In the genomic region with DNA sequence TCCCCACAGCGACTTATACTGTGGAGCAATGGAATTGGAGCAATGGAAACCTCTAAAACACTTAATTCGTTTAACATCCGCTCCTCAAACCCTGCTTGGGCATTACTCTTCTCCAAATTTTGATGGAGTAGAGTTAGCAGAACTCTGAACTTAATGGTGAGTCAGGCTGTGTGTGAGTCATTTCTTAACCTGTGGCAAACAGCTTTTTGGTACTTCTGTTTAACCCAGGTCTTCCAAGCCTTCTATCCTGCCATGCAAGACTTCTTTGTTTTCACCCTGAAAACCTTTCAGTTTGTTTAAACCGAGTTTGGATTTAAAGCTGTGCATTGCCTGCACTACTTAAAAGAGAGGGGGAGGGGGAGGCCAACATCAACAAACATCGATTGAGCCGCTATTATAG, we compare ENCODE assay signal across 16 cellular contexts. TPM values are rescaled to one million over a fixed set of nuclear protein-coding genes. Genes with fewer than 3 reads are reported as not detected.
DNase-seq lines count a peak whose midpoint lies in the region; ATAC-seq and TF ChIP-seq lines count a peak whose summit lies in the region.
"Had no signal": no experiment of that assay in that cellular context is flagged by ENCODE, and none has a peak within 500 bp of the region (broad histone marks: within the 10 kb centered on the region; RNA-seq: fewer than 3 reads in every experiment).

No MANE protein-coding gene starts in this region.

- no peak overlapping the region for H3K27ac Mint-ChIP-seq in stimulated activated naive CD8-positive, alpha-beta T cell treated with anti-CD3 and anti-CD28 coated beads, Interleukin-15, amount 100 ng/mL, for 72 hours
- H3K27ac Mint-ChIP-seq in activated T-helper 17 cell treated with anti-CD3 and anti-CD28 coated beads, Interleukin-2, amount 50 U/mL, for 72 hours: no peak overlapping the region
- H3K27ac Mint-ChIP-seq: activated naive CD8-positive, alpha-beta T cell treated with anti-CD3 and anti-CD28 coated beads for 36 hours; IgD-negative memory B cell; immature natural killer cell; stimulated activated naive CD8-positive, alpha-beta T cell treated with anti-CD3 and anti-CD28 coated beads, Interleukin-15, Interleukin-2, amounts not matched to agents 100 ng/mL and 50 ng/mL, for 24 hours had no signal

- no peaks in the 10 kb centered on the region for H3K36me3 Mint-ChIP-seq in activated T-helper 17 cell treated with anti-CD3 and anti-CD28 coated beads, Interleukin-2, amount 50 U/mL, for 72 hours (ENCODE audit: low read depth)
- H3K36me3 Mint-ChIP-seq: activated naive CD8-positive, alpha-beta T cell treated with anti-CD3 and anti-CD28 coated beads for 36 hours; IgD-negative memory B cell; immature natural killer cell had no signal

- H3K27me3 Mint-ChIP-seq in stimulated activated naive CD8-positive, alpha-beta T cell treated with anti-CD3 and anti-CD28 coated beads, Interleukin-15, amount 100 ng/mL, for 72 hours: peaks cover 12% of the 10 kb centered on the region
- H3K27me3 Mint-ChIP-seq in activated T-helper 17 cell treated with anti-CD3 and anti-CD28 coated beads, Interleukin-2, amount 50 U/mL, for 72 hours: no peaks in the 10 kb centered on the region
- H3K27me3 Mint-ChIP-seq: stimulated activated naive CD8-positive, alpha-beta T cell treated with anti-CD3 and anti-CD28 coated beads, Interleukin-15, Interleukin-2, amounts not matched to agents 100 ng/mL and 50 ng/mL, for 24 hours had no signal

- no peak overlapping the region for H3K4me3 Mint-ChIP-seq in stimulated activated naive CD8-positive, alpha-beta T cell treated with anti-CD3 and anti-CD28 coated beads, Interleukin-15, amount 100 ng/mL, for 72 hours
- H3K4me3 Mint-ChIP-seq in activated T-helper 17 cell treated with anti-CD3 and anti-CD28 coated beads, Interleukin-2, amount 50 U/mL, for 72 hours: no peak overlapping the region
- H3K4me3 Mint-ChIP-seq: activated naive CD8-positive, alpha-beta T cell treated with anti-CD3 and anti-CD28 coated beads for 36 hours; immature natural killer cell; stimulated activated naive CD8-positive, alpha-beta T cell treated with anti-CD3 and anti-CD28 coated beads, Interleukin-15, Interleukin-2, amounts not matched to agents 100 ng/mL and 50 ng/mL, for 24 hours had no signal

- TF ChIP-seq CTCF in GM20000 (IDR thresholded peaks at IDR 0.05; ENCODE audit: extremely low read depth, missing control alignments): no peak

- peaks cover 17% of the 10 kb centered on the region for H3K4me1 Mint-ChIP-seq in stimulated activated naive CD8-positive, alpha-beta T cell treated with anti-CD3 and anti-CD28 coated beads, Interleukin-15, amount 100 ng/mL, for 72 hours
- peaks cover 5% of the 10 kb centered on the region for H3K4me1 Mint-ChIP-seq in activated T-helper 17 cell treated with anti-CD3 and anti-CD28 coated beads, Interleukin-2, amount 50 U/mL, for 72 hours

- no peak for DNase-seq in stimulated activated naive CD8-positive, alpha-beta T cell treated with anti-CD3 and anti-CD28 coated beads, Interleukin-15, amount 100 ng/mL, for 72 hours
- DNase-seq in stimulated activated naive CD8-positive, alpha-beta T cell treated with anti-CD3 and anti-CD28 coated beads, Interleukin-15, Interleukin-2, amounts not matched to agents 100 U/mL and 50 U/mL, for 24 hours: no peak
- DNase-seq in effector CD4-positive, alpha-beta T cell: no peak
- no peak for DNase-seq in left lobe of liver (ENCODE audit: low spot score)
- DNase-seq in HuH-7 (ENCODE audit: low spot score): no peak
- DNase-seq in GM20000 (ENCODE audit: low spot score): no peak
- DNase-seq: activated naive CD8-positive, alpha-beta T cell treated with anti-CD3 and anti-CD28 coated beads for 36 hours; central memory CD4-positive, alpha-beta T cell; gastrocnemius medialis; immature natural killer cell; nucleus accumbens; SW 1271 had no signal

- peak; percentile 59 for ATAC-seq in stimulated activated naive CD8-positive, alpha-beta T cell treated with anti-CD3 and anti-CD28 coated beads, Interleukin-15, amount 100 ng/mL, for 72 hours
- no peak for ATAC-seq in stimulated activated naive CD8-positive, alpha-beta T cell treated with anti-CD3 and anti-CD28 coated beads, Interleukin-15, Interleukin-2, amounts not matched to agents 100 U/mL and 50 U/mL, for 24 hours
- ATAC-seq in HG02885 (IDR thresholded peaks at IDR 0.05; ENCODE audit: poor library complexity, unreplicated experiment) (peak; percentile 23), left lobe of liver (no peak)
- peak; percentile 28 for ATAC-seq in activated T-helper 17 cell treated with anti-CD3 and anti-CD28 coated beads, Interleukin-2, amount 50 U/mL, for 72 hours (replicated peaks)
- ATAC-seq: gastrocnemius medialis had no signal

- H3K9me3 Mint-ChIP-seq in stimulated activated naive CD8-positive, alpha-beta T cell treated with anti-CD3 and anti-CD28 coated beads, Interleukin-15, amount 100 ng/mL, for 72 hours: no peaks in the 10 kb centered on the region
- no peaks in the 10 kb centered on the region for H3K9me3 Mint-ChIP-seq in activated T-helper 17 cell treated with anti-CD3 and anti-CD28 coated beads, Interleukin-2, amount 50 U/mL, for 72 hours
- H3K9me3 Mint-ChIP-seq: activated naive CD8-positive, alpha-beta T cell treated with anti-CD3 and anti-CD28 coated beads for 36 hours; IgD-negative memory B cell; immature natural killer cell; stimulated activated naive CD8-positive, alpha-beta T cell treated with anti-CD3 and anti-CD28 coated beads, Interleukin-15, Interleukin-2, amounts not matched to agents 100 ng/mL and 50 ng/mL, for 24 hours had no signal

RNA-seq across cellular contexts. Expression of gene AMOT, which starts 3.6 kb away (rescaled TPM):
- 1 to 10 TPM in 1 of 2 donors, under 1 TPM in 1; 0.86 to 1.6 TPM for total RNA-seq in activated T-helper 17 cell treated with anti-CD3 and anti-CD28 coated beads, Interleukin-2, amount 50 U/mL, for 72 hours
- total RNA-seq in left lobe of liver: 7.4 TPM

Comparison
In these comparisons a context has a peak if more than half of its experiments do, and no peak if none do; other contexts are left out.
1. ATAC-seq: peak in stimulated activated naive CD8-positive, alpha-beta T cell treated with anti-CD3 and anti-CD28 coated beads, Interleukin-15, amount 100 ng/mL, for 72 hours (single experiment), HG02885 (single experiment) and activated T-helper 17 cell treated with anti-CD3 and anti-CD28 coated beads, Interleukin-2, amount 50 U/mL, for 72 hours (single experiment); none in stimulated activated naive CD8-positive, alpha-beta T cell treated with anti-CD3 and anti-CD28 coated beads, Interleukin-15, Interleukin-2, amounts not matched to agents 100 U/mL and 50 U/mL, for 24 hours (single experiment) and left lobe of liver (single experiment).